In genomic region chr10:29926649-29927048, GRCh38 we compare ENCODE assay signal across 11 cellular contexts.
A peak's percentile ranks its signal among the peaks of the same experiment; 100 is the strongest.
DNase-seq lines count a peak whose midpoint lies in the region; ATAC-seq and TF ChIP-seq lines count a peak whose summit lies in the region.
"Had no signal": no experiment of that assay in that cellular context is flagged by ENCODE, and none has a peak within 500 bp of the region (broad histone marks: within the 10 kb centered on the region; RNA-seq: fewer than 3 reads in every experiment).

No MANE protein-coding gene starts in this region.

- H3K36me3 ChIP-seq in neuron (ENCODE audit: insufficient read depth, low read length): no peaks in the 10 kb centered on the region
- H3K36me3 ChIP-seq: tibial nerve had no signal

- peaks cover 6% of the 10 kb centered on the region for H3K9me3 ChIP-seq in neuron (ENCODE audit: low read length)

- no peaks in the 10 kb centered on the region for H3K27me3 ChIP-seq in neuron (ENCODE audit: insufficient read depth, low read length)
- H3K27me3 ChIP-seq: tibial nerve had no signal

- peaks cover 21% of the 10 kb centered on the region for H3K4me1 ChIP-seq in neuron (ENCODE audit: insufficient read depth, low read length)
- H3K4me1 ChIP-seq: tibial nerve had no signal

- no peak for ATAC-seq in GM21825 (IDR thresholded peaks at IDR 0.05; ENCODE audit: unreplicated experiment)

- peak; percentile 84 for TF ChIP-seq CTCF in epithelial cell of proximal tubule (conservative IDR thresholded peaks at IDR 0.05; ENCODE audit: low read depth, low read length)

- H2AFZ ChIP-seq in neuron (ENCODE audit: low read depth, low read length): peak overlapping the region; percentile 37

- H3K4me3 ChIP-seq in epithelial cell of proximal tubule (ENCODE audit: low read depth, low read length) (no peak overlapping the region), neuron (ENCODE audit: low read length) (peak overlapping the region; percentile 0)
- H3K4me3 ChIP-seq: tibial nerve had no signal

- peak; percentile 37 for DNase-seq in Daoy (ENCODE audit: low read depth)
- DNase-seq in NAMALWA (ENCODE audit: low spot score): peak; percentile 6
- DNase-seq in epithelial cell of proximal tubule (ENCODE audit: low read depth): no peak
- no peak for DNase-seq in effector CD8-positive, alpha-beta T cell (lab: John Stamatoyannopoulos, UW)
- no peak for DNase-seq in NCI-H1105 treated with DMSO at 0.1 percent for 48 hours (lab: John Stamatoyannopoulos, UW)
- no peak for DNase-seq in GM19238 (ENCODE audit: insufficient read length, low spot score)
- DNase-seq: activated effector memory CD4-positive, alpha-beta T cell treated with anti-CD3 and anti-CD28 coated beads, Interleukin-2, amount 50 U/mL, for 16 hours; MM.1S had no signal

Comparison
In these comparisons a context has a peak if more than half of its experiments do, and no peak if none do; other contexts are left out.
1. DNase-seq: peak in Daoy (single experiment) and NAMALWA (single experiment); none in epithelial cell of proximal tubule (single experiment), effector CD8-positive, alpha-beta T cell (single experiment), NCI-H1105 treated with DMSO at 0.1 percent for 48 hours (single experiment) and GM19238 (single experiment).